Comparison of ENCODE assay signal across 18 cellular contexts in the genomic region with DNA sequence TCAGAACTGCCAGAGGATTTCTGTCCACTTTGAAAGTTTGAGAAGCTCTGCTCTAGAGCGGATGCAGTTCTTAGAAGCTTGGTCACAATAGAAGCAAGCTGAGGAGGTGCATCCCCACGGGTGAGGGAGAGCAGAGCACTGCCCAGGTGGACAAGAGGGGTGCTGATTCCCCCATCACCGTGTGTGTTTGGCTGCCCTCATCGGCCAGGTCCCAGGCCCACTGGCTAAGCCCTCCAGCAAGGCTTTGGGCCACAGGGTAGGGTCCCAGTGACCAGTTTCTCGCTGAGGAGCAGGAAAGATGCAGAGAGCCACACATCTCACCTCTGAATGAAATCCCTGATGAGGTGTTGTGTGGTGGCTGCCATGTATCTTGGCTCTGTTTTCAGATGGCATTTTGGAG. TPM values are rescaled to one million over a fixed set of nuclear protein-coding genes. Genes with fewer than 3 reads are reported as not detected.
DNase-seq lines count a peak whose midpoint lies in the region; ATAC-seq and TF ChIP-seq lines count a peak whose summit lies in the region.
"Had no signal": no experiment of that assay in that cellular context is flagged by ENCODE, and none has a peak within 500 bp of the region (broad histone marks: within the 10 kb centered on the region; RNA-seq: fewer than 3 reads in every experiment).

No MANE protein-coding gene starts in this region.

- no peak for DNase-seq in MCF 10A (ENCODE audit: unreplicated experiment)
- no peak for DNase-seq in mammary epithelial cell
- no peak for DNase-seq in caudate nucleus (lab: John Stamatoyannopoulos, UW)
- no peak for DNase-seq in right lobe of liver
- no peak for DNase-seq in thyroid gland
- DNase-seq in NCI-H345 (lab: John Stamatoyannopoulos, UW), result no peak
- DNase-seq in activated effector memory CD4-positive, alpha-beta T cell treated with Interleukin-2 at 50 U/mL for 16 hours, result no peak
- DNase-seq: activated B cell treated with CpG ODN at 0.5 μM for 24 hours; activated CD8-positive, alpha-beta memory T cell treated with anti-CD3 and anti-CD28 coated beads for 24 hours; activated naive CD8-positive, alpha-beta T cell treated with anti-CD3 and anti-CD28 coated beads, Interleukin-2, amount 50 U/mL, for 24 hours; activated T-cell treated with anti-CD3 and anti-CD28 coated beads, Interleukin-2, amount 50 U/mL, for 72 hours; DMS79; NCI-H2171; PC-9; sigmoid colon; stimulated activated CD4-positive, alpha-beta T cell treated with anti-CD3 and anti-CD28 coated beads, Interleukin-2, amount 100 ng/mL, for 48 hours had no signal

- 83% methylated on average over 5 of the region's 5 CpGs for WGBS in mammary epithelial cell (ENCODE audit: low coverage, missing lambda C conversion rate)
- WGBS in right lobe of liver (ENCODE audit: insufficient coverage, low coverage, low lambda C conversion rate, missing lambda C conversion rate), result 80% methylated on average over 3 of the region's 5 CpGs
- 61 to 77% methylated on average over 5 of the region's 5 CpGs for WGBS in thyroid gland, 2 donors

- BruUV-seq in MCF 10A (replicated peaks; lab: Mats Ljungman, UMichigan) (no TSS peak), mammary epithelial cell (replicated peaks; lab: Mats Ljungman, UMichigan) (no TSS peak)

- H3K27me3 ChIP-seq in mammary epithelial cell (ENCODE audit: insufficient read depth, low read length), result no peaks in the 10 kb centered on the region
- H3K27me3 ChIP-seq in right lobe of liver, result no peaks in the 10 kb centered on the region
- H3K27me3 ChIP-seq in thyroid gland, result no peaks in the 10 kb centered on the region
- H3K27me3 ChIP-seq: sigmoid colon had no signal

- TF ChIP-seq CTCF in MCF 10A (IDR thresholded peaks at IDR 0.05; ENCODE audit: unreplicated experiment), result no peak
- no peak for TF ChIP-seq CTCF in mammary epithelial cell (conservative IDR thresholded peaks at IDR 0.05 in 1 of 2, IDR thresholded peaks at IDR 0.05 in 1 of 2; ENCODE audit: extremely low read depth in 1 of 2, insufficient read depth in 1 of 2, low read depth in 1 of 2, low read length in 2 of 2)
- no peak for TF ChIP-seq CTCF in right lobe of liver (IDR thresholded peaks at IDR 0.05)
- no peak for TF ChIP-seq CTCF in thyroid gland (IDR thresholded peaks at IDR 0.05)

- H3K9me3 ChIP-seq in mammary epithelial cell (replicated peaks; ENCODE audit: insufficient read depth, low read length) (no peaks in the 10 kb centered on the region), right lobe of liver (no peaks in the 10 kb centered on the region), thyroid gland (no peaks in the 10 kb centered on the region)
- H3K9me3 ChIP-seq: A549, sigmoid colon had no signal

- dilution Hi-C loops in mammary epithelial cell (cut with HindIII; ENCODE audit: low sequenced_read_pairs), result loop anchor here (5.0 to 10.0 kb wide), 2 partner anchors 66 to 303 kb away; no protein-coding TSS in a partner anchor

- H3K36me3 Mint-ChIP-seq in MCF 10A (ENCODE audit: insufficient read depth, unreplicated experiment), result peaks cover 96% of the 10 kb centered on the region

- intact Hi-C loops in MCF 10A (cut with micrococcal nuclease), result no loop called here
- intact Hi-C loops in mammary epithelial cell (cut with micrococcal nuclease), result no loop called here
- intact Hi-C loops in right lobe of liver (cut with DNase I), result no loop called here
- intact Hi-C loops in thyroid gland (cut with DNase I), result no loop called here

- in situ Hi-C loops in mammary epithelial cell (cut with MboI; ENCODE audit: low sequenced_read_pairs in 2 of 2), result no loop called here

- no peak for TF ChIP-seq POLR2A in right lobe of liver (IDR thresholded peaks at IDR 0.05)
- TF ChIP-seq POLR2A in thyroid gland (IDR thresholded peaks at IDR 0.05), result no peak

- no peak overlapping the region for H3K4me2 ChIP-seq in mammary epithelial cell (ENCODE audit: insufficient read depth, low read depth, low read length)
- H3K4me2 ChIP-seq: A549, PC-9 had no signal

- H4K20me1 ChIP-seq in mammary epithelial cell (ENCODE audit: insufficient read depth, low read length), result no peaks in the 10 kb centered on the region

- H2AFZ ChIP-seq in mammary epithelial cell (ENCODE audit: low read depth, low read length), result no peak overlapping the region
- H2AFZ ChIP-seq: PC-9 had no signal

- H3K27ac Mint-ChIP-seq in MCF 10A (ENCODE audit: low read depth, unreplicated experiment), result peak overlapping the region; percentile 12
- H3K27ac Mint-ChIP-seq: activated B cell treated with CpG ODN at 0.5 μM for 24 hours; activated naive CD8-positive, alpha-beta T cell treated with anti-CD3 and anti-CD28 coated beads, Interleukin-2, amount 50 U/mL, for 24 hours; activated T-cell treated with anti-CD3 and anti-CD28 coated beads, Interleukin-2, amount 50 U/mL, for 72 hours had no signal

- no peak overlapping the region for H3K27ac ChIP-seq in mammary epithelial cell (ENCODE audit: insufficient read depth, low read depth, low read length)
- H3K27ac ChIP-seq in caudate nucleus (ENCODE audit: low read depth, low read length), result peak overlapping the region; percentile 86
- H3K27ac ChIP-seq in right lobe of liver, result peak overlapping the region in 2 of 3 donors; percentile 91 to 95
- peak overlapping the region; percentile 59 to 90 (median 82) for H3K27ac ChIP-seq in thyroid gland
- H3K27ac ChIP-seq: A549, PC-9 had no signal

- peaks cover 43% of the 10 kb centered on the region for H3K36me3 ChIP-seq in mammary epithelial cell (ENCODE audit: insufficient read depth, low read length)
- peaks cover 0 to 54% (median 10%) of the 10 kb centered on the region in 4 donors for H3K36me3 ChIP-seq in right lobe of liver
- H3K36me3 ChIP-seq in thyroid gland, result peaks cover 17 to 37% of the 10 kb centered on the region in 2 donors

- ATAC-seq in right lobe of liver, result peak in 1 of 4 donors; percentile 5
- ATAC-seq in HG03175 (IDR thresholded peaks at IDR 0.05; ENCODE audit: unreplicated experiment), result no peak
- ATAC-seq: A549; activated naive CD8-positive, alpha-beta T cell treated with anti-CD3 and anti-CD28 coated beads, Interleukin-2, amount 50 U/mL, for 24 hours; activated T-cell treated with anti-CD3 and anti-CD28 coated beads, Interleukin-2, amount 50 U/mL, for 72 hours had no signal

- POLR2A ChIA-PET in MCF 10A (lab: Yijun Ruan, JAX), result interaction anchor here (0.8 to 2.7 kb wide), 7 partner anchors 11 to 68 kb away, joined by 3 to 11 read pairs (median 5); partner anchors contain the start of gene NMT1

- H3K27me3 Mint-ChIP-seq in MCF 10A (ENCODE audit: insufficient read depth, unreplicated experiment), result no peaks in the 10 kb centered on the region
- H3K27me3 Mint-ChIP-seq: activated B cell treated with CpG ODN at 0.5 μM for 24 hours; activated naive CD8-positive, alpha-beta T cell treated with anti-CD3 and anti-CD28 coated beads, Interleukin-2, amount 50 U/mL, for 24 hours had no signal

- CTCF ChIA-PET in MCF 10A (lab: Yijun Ruan, JAX), result interaction anchor here (0.8 to 4.2 kb wide), 3 partner anchors 9 to 66 kb away, joined by 3 to 17 read pairs (median 5); no protein-coding TSS in a partner anchor
- CTCF ChIA-PET in mammary epithelial cell (lab: Charles Lee; ENCODE audit: low non-redundant PET), result interaction anchor here (0.6 kb wide), 1 partner anchor 12 kb away, joined by 4 read pairs; no protein-coding TSS in a partner anchor

- H3K4me3 Mint-ChIP-seq in MCF 10A (ENCODE audit: unreplicated experiment), result no peak overlapping the region
- H3K4me3 Mint-ChIP-seq: activated B cell treated with CpG ODN at 0.5 μM for 24 hours; activated naive CD8-positive, alpha-beta T cell treated with anti-CD3 and anti-CD28 coated beads, Interleukin-2, amount 50 U/mL, for 24 hours; activated T-cell treated with anti-CD3 and anti-CD28 coated beads, Interleukin-2, amount 50 U/mL, for 72 hours had no signal

- H3K4me1 Mint-ChIP-seq in MCF 10A (ENCODE audit: insufficient read depth, unreplicated experiment), result peaks cover 12% of the 10 kb centered on the region
- H3K4me1 Mint-ChIP-seq: activated B cell treated with CpG ODN at 0.5 μM for 24 hours; activated naive CD8-positive, alpha-beta T cell treated with anti-CD3 and anti-CD28 coated beads, Interleukin-2, amount 50 U/mL, for 24 hours had no signal

- peaks cover 5% of the 10 kb centered on the region for H3K4me1 ChIP-seq in mammary epithelial cell (ENCODE audit: insufficient read depth, low read length)
- H3K4me1 ChIP-seq in right lobe of liver, result peaks cover 0 to 57% (median 23%) of the 10 kb centered on the region in 4 donors
- peaks cover 38 to 46% of the 10 kb centered on the region in 2 donors for H3K4me1 ChIP-seq in thyroid gland

- no peak overlapping the region for H3K4me3 ChIP-seq in mammary epithelial cell (replicated peaks in 1 of 3; ENCODE audit: insufficient read depth in 1 of 3, low read depth in 2 of 3, low read length in 3 of 3)
- H3K4me3 ChIP-seq in right lobe of liver, result no peak overlapping the region
- no peak overlapping the region for H3K4me3 ChIP-seq in thyroid gland (replicated peaks in 1 of 3)
- H3K4me3 ChIP-seq: A549, PC-9, sigmoid colon had no signal

- H3K79me2 ChIP-seq in mammary epithelial cell (ENCODE audit: insufficient read depth, low read length), result peaks cover 26% of the 10 kb centered on the region

- H3K9ac ChIP-seq in mammary epithelial cell (ENCODE audit: insufficient read depth, low read length), result no peak overlapping the region

- H3K9me3 Mint-ChIP-seq in MCF 10A (ENCODE audit: unreplicated experiment), result no peaks in the 10 kb centered on the region
- H3K9me3 Mint-ChIP-seq: activated B cell treated with CpG ODN at 0.5 μM for 24 hours; activated naive CD8-positive, alpha-beta T cell treated with anti-CD3 and anti-CD28 coated beads, Interleukin-2, amount 50 U/mL, for 24 hours; activated T-cell treated with anti-CD3 and anti-CD28 coated beads, Interleukin-2, amount 50 U/mL, for 72 hours had no signal

RNA-seq across cellular contexts. Expression of gene NMT1, which starts 26.9 kb away (rescaled TPM):
- total RNA-seq in MCF 10A (2022), result 85.3 and 89.7 TPM in 2 replicates
- 100 to 1,000 TPM in 1 of 2 donors, 10 to 100 TPM in 1; 80.0 to 143 TPM for total RNA-seq in mammary epithelial cell
- polyA plus RNA-seq in mammary epithelial cell, result 55.9 TPM
- polyA minus RNA-seq in mammary epithelial cell, result 170 TPM
- total RNA-seq in right lobe of liver, result 10 to 100 TPM; 50.8 to 76.7 (median 72.0) TPM
- total RNA-seq in thyroid gland, result 10 to 100 TPM; 71.7 to 98.9 (median 85.2) TPM

RNA-seq across cellular contexts. Expression of gene DCAKD, which starts 36.5 kb away (rescaled TPM):
- total RNA-seq in MCF 10A (2022), result 23.1 and 23.3 TPM in 2 replicates
- 10 to 100 TPM; 35.4 to 68.0 TPM for total RNA-seq in mammary epithelial cell
- 27.7 TPM for polyA plus RNA-seq in mammary epithelial cell
- 40.8 TPM for polyA minus RNA-seq in mammary epithelial cell
- 10 to 100 TPM; 13.2 to 20.6 (median 16.6) TPM for total RNA-seq in right lobe of liver
- 100 to 1,000 TPM in 1 of 4 donors, 10 to 100 TPM in 3; 53.5 to 102 (median 72.9) TPM for total RNA-seq in thyroid gland

RNA-seq across cellular contexts. Expression of gene PLCD3, which starts 44.3 kb away (rescaled TPM):
- total RNA-seq in MCF 10A (2022), result 54.5 and 69.7 TPM in 2 replicates
- 100 to 1,000 TPM in 1 of 2 donors, 10 to 100 TPM in 1; 79.4 to 185 TPM for total RNA-seq in mammary epithelial cell
- polyA plus RNA-seq in mammary epithelial cell, result 171 TPM
- 166 TPM for polyA minus RNA-seq in mammary epithelial cell
- total RNA-seq in right lobe of liver, result 10 to 100 TPM in 1 of 6 experiments, 1 to 10 TPM in 5; 2.0 to 26.4 (median 3.0) TPM
- total RNA-seq in thyroid gland, result 10 to 100 TPM in 3 of 4 donors, 1 to 10 TPM in 1; 8.6 to 24.8 (median 16.9) TPM

RNA-seq across cellular contexts. Expression of gene ACBD4, which starts 47.5 kb away (rescaled TPM):
- 7.2 and 7.8 TPM in 2 replicates for total RNA-seq in MCF 10A (2022)
- total RNA-seq in mammary epithelial cell, result 1 to 10 TPM; 6.5 to 8.1 TPM
- polyA plus RNA-seq in mammary epithelial cell, result 3.1 TPM
- polyA minus RNA-seq in mammary epithelial cell, result 3.4 TPM
- 10 to 100 TPM; 24.0 to 78.9 (median 56.9) TPM for total RNA-seq in right lobe of liver
- total RNA-seq in thyroid gland, result 10 to 100 TPM; 16.7 to 20.4 (median 17.7) TPM
